ENCODE assay signal across 33 cellular contexts in genomic region chr9:129678844-129679243, GRCh38. TPM values are rescaled to one million over a fixed set of nuclear protein-coding genes. Genes with fewer than 3 reads are reported as not detected.
"Had no signal": no experiment of that assay in that cellular context is flagged by ENCODE, and none has a peak within 500 bp of the region (broad histone marks: within the 10 kb centered on the region; RNA-seq: fewer than 3 reads in every experiment).

No MANE protein-coding gene starts in this region.

- H3K4me3 ChIP-seq: MG63, Peyer's patch had no signal

- H3K4me3 Mint-ChIP-seq: activated CD4-positive, alpha-beta T cell treated with anti-CD3 and anti-CD28 coated beads, Interleukin-2, amount 10 ng/mL, durations not matched to agents 24 days and 14 days; activated CD8-positive, alpha-beta T cell treated with anti-CD3 and anti-CD28 coated beads for 36 hours; activated naive CD8-positive, alpha-beta T cell treated with anti-CD3 and anti-CD28 coated beads for 36 hours; activated T-cell treated with anti-CD3 and anti-CD28 coated beads, Interleukin-2, amount 50 U/mL, for 72 hours; activated T-helper 17 cell treated with anti-CD3 and anti-CD28 coated beads, Interleukin-2, amount 50 U/mL, for 72 hours had no signal

- DNase-seq: activated CD4-positive, alpha-beta T cell treated with anti-CD3 and anti-CD28 coated beads, Interleukin-2, amount 10 ng/mL, durations not matched to agents 24 days and 14 days; activated CD4-positive, alpha-beta T cell treated with anti-CD3 and anti-CD28 coated beads, Interleukin-2, amount 50 U/mL, for 4 hours; activated CD8-positive, alpha-beta T cell treated with anti-CD3 and anti-CD28 coated beads for 36 hours; activated effector memory CD4-positive, alpha-beta T cell treated with anti-CD3 and anti-CD28 coated beads, Interleukin-2, amount 50 U/mL, for 16 hours; activated naive CD4-positive, alpha-beta T cell; activated naive CD4-positive, alpha-beta T cell treated with anti-CD3 and anti-CD28 coated beads, Interleukin-2, amount 50 U/mL, for 16 hours; activated naive CD8-positive, alpha-beta T cell treated with anti-CD3 and anti-CD28 coated beads for 36 hours; activated T-cell treated with anti-CD3 and anti-CD28 coated beads, Interleukin-2, amount 50 U/mL, for 1 hour; activated T-cell treated with anti-CD3 and anti-CD28 coated beads, Interleukin-2, amount 50 U/mL, for 72 hours; amniotic stem cell; aorta; brain microvascular endothelial cell; Kasumi-1; KG1; MG63; NCI-H1048; NCI-H1105 treated with DMSO at 0.1 percent for 48 hours; NCI-H1436; NCI-H1694 treated with DMSO at 0.1 percent for 48 hours; NCI-H2029; NCI-H345; NCI-H524 treated with DMSO at 0.1 percent for 48 hours; PC-3; Peyer's patch; SIG-M5; T1000 had no signal

- H3K27me3 ChIP-seq: MG63, Peyer's patch had no signal

- H3K27ac Mint-ChIP-seq: activated CD4-positive, alpha-beta T cell treated with anti-CD3 and anti-CD28 coated beads, Interleukin-2, amount 10 ng/mL, durations not matched to agents 24 days and 14 days; activated CD8-positive, alpha-beta T cell treated with anti-CD3 and anti-CD28 coated beads for 36 hours; activated naive CD8-positive, alpha-beta T cell treated with anti-CD3 and anti-CD28 coated beads for 36 hours; activated T-cell treated with anti-CD3 and anti-CD28 coated beads, Interleukin-2, amount 50 U/mL, for 72 hours; activated T-helper 17 cell treated with anti-CD3 and anti-CD28 coated beads, Interleukin-2, amount 50 U/mL, for 72 hours had no signal

- H3K27ac ChIP-seq: brain microvascular endothelial cell, Peyer's patch, RWPE1 had no signal

- H3K4me1 Mint-ChIP-seq: activated CD4-positive, alpha-beta T cell treated with anti-CD3 and anti-CD28 coated beads, Interleukin-2, amount 10 ng/mL, durations not matched to agents 24 days and 14 days; activated naive CD8-positive, alpha-beta T cell treated with anti-CD3 and anti-CD28 coated beads for 36 hours; activated T-helper 17 cell treated with anti-CD3 and anti-CD28 coated beads, Interleukin-2, amount 50 U/mL, for 72 hours had no signal

- H3K9me3 Mint-ChIP-seq: activated CD4-positive, alpha-beta T cell treated with anti-CD3 and anti-CD28 coated beads, Interleukin-2, amount 10 ng/mL, durations not matched to agents 24 days and 14 days; activated CD8-positive, alpha-beta T cell treated with anti-CD3 and anti-CD28 coated beads for 36 hours; activated naive CD8-positive, alpha-beta T cell treated with anti-CD3 and anti-CD28 coated beads for 36 hours; activated T-cell treated with anti-CD3 and anti-CD28 coated beads, Interleukin-2, amount 50 U/mL, for 72 hours; activated T-helper 17 cell treated with anti-CD3 and anti-CD28 coated beads, Interleukin-2, amount 50 U/mL, for 72 hours had no signal

- H3K36me3 ChIP-seq: brain microvascular endothelial cell, MG63, Peyer's patch had no signal

- H3K4me1 ChIP-seq: Peyer's patch had no signal

- H3K9me3 ChIP-seq: MG63, Peyer's patch had no signal

- H3K36me3 Mint-ChIP-seq: activated naive CD8-positive, alpha-beta T cell treated with anti-CD3 and anti-CD28 coated beads for 36 hours had no signal

RNA-seq across cellular contexts. Expression of gene C9orf50, which starts 57.9 kb away (rescaled TPM):
- total RNA-seq: activated CD4-positive, alpha-beta T cell treated with anti-CD3 and anti-CD28 coated beads, Interleukin-2, amount 10 ng/mL, durations not matched to agents 24 days and 14 days; activated CD8-positive, alpha-beta memory T cell treated with anti-CD3 and anti-CD28 coated beads for 36 hours; activated CD8-positive, alpha-beta T cell treated with anti-CD3 and anti-CD28 coated beads for 36 hours; activated naive CD8-positive, alpha-beta T cell treated with anti-CD3 and anti-CD28 coated beads for 36 hours; activated T-helper 17 cell treated with anti-CD3 and anti-CD28 coated beads, Interleukin-2, amount 50 U/mL, for 72 hours; PC-3; Peyer's patch; Right ventricle myocardium inferior; SK-MEL-5; T-helper 1 cell treated with Interleukin-12 subunit alpha and Interleukin-12 subunit beta and Interleukin-4 antibody, amounts not matched to agents 30 ng/mL and 1 ng/mL, for 36 hours; T-helper 2 cell treated with Interferon-gamma antibody and Interleukin-4, amounts not matched to agents 100 ng/mL and 5 ng/mL, for 36 hours had no signal
